9 cellular contexts compared by ENCODE assay signal in genomic region chr10:4825456-4825867, GRCh38. TPM values are rescaled to one million over a fixed set of nuclear protein-coding genes. Genes with fewer than 3 reads are reported as not detected.
DNase-seq lines count a peak whose midpoint lies in the region; ATAC-seq, FAIRE-seq and TF ChIP-seq lines count a peak whose summit lies in the region.
"Had no signal": no experiment of that assay in that cellular context is flagged by ENCODE, and none has a peak within 500 bp of the region (broad histone marks: within the 10 kb centered on the region; RNA-seq: fewer than 3 reads in every experiment).

No MANE protein-coding gene starts in this region.

- TF ChIP-seq CTCF in K562 (IDR thresholded peaks at IDR 0.05 in 2 of 3, conservative IDR thresholded peaks at IDR 0.05 in 1 of 3; ENCODE audit: insufficient read depth in 2 of 3, low read depth in 1 of 3, low read length in 3 of 3) (no peak), testis (IDR thresholded peaks at IDR 0.05) (no peak), GM13977 (IDR thresholded peaks at IDR 0.05; ENCODE audit: extremely low read depth, insufficient read depth, missing control alignments) (no peak)

- intact Hi-C loops in K562 (cut with micrococcal nuclease) (no loop called here), testis (cut with DNase I; ENCODE audit: low total_unique reads) (no loop called here)

- H3K9ac ChIP-seq in K562 (ENCODE audit: insufficient read depth in 1 of 2, low read depth in 2 of 2, low read length in 2 of 2): peak overlapping the region; percentile 72 to 93; a peak in 2 of 4 replicates
- H3K9ac ChIP-seq in mucosa of rectum (ENCODE audit: low read depth in 1 of 2, low read length in 2 of 2): no peak overlapping the region

- peak overlapping the region; percentile 46; the same call in 1 of the 2 replicates for H3K4me3 ChIP-seq in K562
- H3K4me3 ChIP-seq in mucosa of rectum (ENCODE audit: low read length in 2 of 2): peak overlapping the region; percentile 38 to 64
- peak overlapping the region; percentile 63 to 87 for H3K4me3 ChIP-seq in testis

- H3K27ac ChIP-seq in K562 (ENCODE audit: extremely low read depth, low read depth, low read length) (peak overlapping the region; percentile 88), mucosa of rectum (ENCODE audit: low read depth in 2 of 2, low read length in 2 of 2) (peak overlapping the region in 1 of 2 donors; percentile 73), testis (peak overlapping the region; percentile 91 to 94)

- POLR2A ChIA-PET in K562 (lab: Yijun Ruan, JAX): interaction anchor here (0.6 to 3.8 kb wide), 5 partner anchors 23 to 614 kb away, joined by 3 to 14 read pairs (median 4); no protein-coding TSS in a partner anchor

- peak overlapping the region; percentile 83 to 86 for H3K4me3 Mint-ChIP-seq in activated T-cell treated with anti-CD3 and anti-CD28 coated beads, Interleukin-2, amount 50 U/mL, for 72 hours

- 94% methylated on average over 10 of the region's 16 CpGs for WGBS in K562 (ENCODE audit: insufficient coverage, low coverage, missing lambda C conversion rate)
- 77% methylated on average over 16 of the region's 16 CpGs; no CpG with 5 or more reads in 1 of the 2 donors for WGBS in testis, 2 donors

- TF ChIP-seq RAD21 in K562 (CRISPR knock-in tag; conservative IDR thresholded peaks at IDR 0.05 in 1 of 2, IDR thresholded peaks at IDR 0.05 in 1 of 2): no peak

- H3K9me1 ChIP-seq in K562 (ENCODE audit: control insufficient read depth, insufficient read depth, low read length): no peaks in the 10 kb centered on the region

- CTCF ChIA-PET in K562 (lab: Yijun Ruan, JAX; ENCODE audit: low intra/inter-chr PET ratio): interaction anchor here (0.6 kb wide), 2 partner anchors 605 to 1118 kb away, joined by 3 to 4 read pairs; no protein-coding TSS in a partner anchor

- H4K20me1 ChIP-seq in K562 (replicated peaks; ENCODE audit: control insufficient read depth, insufficient read depth, low read length): no peaks in the 10 kb centered on the region

- peaks cover 2% of the 10 kb centered on the region in 2 donors for H3K36me3 Mint-ChIP-seq in activated T-cell treated with anti-CD3 and anti-CD28 coated beads, Interleukin-2, amount 50 U/mL, for 72 hours (ENCODE audit: insufficient read depth in 2 of 2)

- H3K27me3 ChIP-seq in K562 (ENCODE audit: control insufficient read depth in 2 of 2, insufficient read depth in 2 of 2, low read length in 2 of 2) (no peaks in the 10 kb centered on the region), mucosa of rectum (ENCODE audit: control insufficient read depth in 2 of 2, insufficient read depth in 2 of 2, low read length in 2 of 2) (peaks cover 0 to 3% of the 10 kb centered on the region in 2 donors), testis (no peaks in the 10 kb centered on the region)

- no peaks in the 10 kb centered on the region for H3K9me3 Mint-ChIP-seq in activated T-cell treated with anti-CD3 and anti-CD28 coated beads, Interleukin-2, amount 50 U/mL, for 72 hours

- in situ Hi-C loops in K562 (cut with MboI) (loop anchor here (10.0 kb wide), 1 partner anchor 799 kb away; no protein-coding TSS in a partner anchor), GM13977 (cut with MboI; ENCODE audit: low pct_unique_long_range_greater_than_20kb, low sequenced_read_pairs, unreplicated experiment) (loop anchor here (25.0 kb wide), 1 partner anchor 562 kb away; no protein-coding TSS in a partner anchor)

- FAIRE-seq in K562 (lab: Jason Lieb, UNC): no peak
- FAIRE-seq: bronchial epithelial cell had no signal

- ATAC-seq in activated T-cell treated with anti-CD3 and anti-CD28 coated beads, Interleukin-2, amount 50 U/mL, for 72 hours (replicated peaks in 1 of 2): no peak
- ATAC-seq in K562: no peak

- H3K27me3 Mint-ChIP-seq in activated T-cell treated with anti-CD3 and anti-CD28 coated beads, Interleukin-2, amount 50 U/mL, for 72 hours (ENCODE audit: low read depth): peaks cover 5% of the 10 kb centered on the region

- H3K4me1 ChIP-seq in K562 (replicated peaks in 1 of 2; ENCODE audit: control insufficient read depth in 2 of 2, insufficient read depth in 2 of 2, low read length in 2 of 2) (peaks cover 24 to 33% of the 10 kb centered on the region in 2 experiments), mucosa of rectum (ENCODE audit: control insufficient read depth in 2 of 2, insufficient read depth in 2 of 2, low read length in 2 of 2) (no peaks in the 10 kb centered on the region), testis (peaks cover 7% of the 10 kb centered on the region)

- H3K4me1 Mint-ChIP-seq in activated T-cell treated with anti-CD3 and anti-CD28 coated beads, Interleukin-2, amount 50 U/mL, for 72 hours (ENCODE audit: low read depth): peaks cover 17% of the 10 kb centered on the region

- H3K9me3 ChIP-seq in K562 (replicated peaks; ENCODE audit: control insufficient read depth, insufficient read depth, low read depth, low read length) (peaks cover 8% of the 10 kb centered on the region), mucosa of rectum (ENCODE audit: control insufficient read depth in 2 of 2, low read length in 2 of 2) (no peaks in the 10 kb centered on the region), testis (no peaks in the 10 kb centered on the region)

- peaks cover 36% of the 10 kb centered on the region for H3K79me2 ChIP-seq in K562 (ENCODE audit: control insufficient read depth, insufficient read depth, low read length)

- TF ChIP-seq POLR2A in K562 (conservative IDR thresholded peaks at IDR 0.05) (no peak), testis (IDR thresholded peaks at IDR 0.05) (no peak)

- H3K36me3 ChIP-seq in K562 (ENCODE audit: control insufficient read depth, insufficient read depth, low read length) (no peaks in the 10 kb centered on the region; the same call in 2 of the 3 replicates), mucosa of rectum (ENCODE audit: control insufficient read depth in 2 of 2, insufficient read depth in 2 of 2, low read length in 2 of 2) (no peaks in the 10 kb centered on the region), testis (ENCODE audit: low read depth, missing control alignments) (no peaks in the 10 kb centered on the region)

- H3K27ac Mint-ChIP-seq in activated T-cell treated with anti-CD3 and anti-CD28 coated beads, Interleukin-2, amount 50 U/mL, for 72 hours: no peak overlapping the region

- peak overlapping the region; percentile 88 for H2AFZ ChIP-seq in K562 (ENCODE audit: low read depth, low read length)

- BruUV-seq in K562 (replicated peaks; lab: Mats Ljungman, UMichigan): no TSS peak

- no peak for DNase-seq in activated T-cell treated with anti-CD3 and anti-CD28 coated beads, Interleukin-2, amount 50 U/mL, for 72 hours
- DNase-seq in activated T-cell treated with anti-CD3 and anti-CD28 coated beads, Interleukin-2, amount 50 U/mL, for 1 hour: no peak
- DNase-seq in K562 (ENCODE audit: extremely low read depth in 1 of 4, low spot score in 3 of 4) (no peak), testis (no peak), kidney glomerular epithelial cell (lab: John Stamatoyannopoulos, UW) (no peak), cortex of kidney (lab: John Stamatoyannopoulos, UW) (no peak), GM13977 (ENCODE audit: low spot score) (no peak)

- H3K4me2 ChIP-seq in K562 (ENCODE audit: insufficient read depth, low read length): peak overlapping the region; percentile 89

- no peak for TF ChIP-seq EP300 in K562 (IDR thresholded peaks at IDR 0.05; ENCODE audit: low read length)

TF ChIP-seq in K562, 482 proteins besides CTCF, POLR2A, EP300 and RAD21 (continues in another document):
- no peak for TF ChIP-seq ZNF445 (CRISPR knock-in tag; IDR thresholded peaks at IDR 0.05; ENCODE audit: low read depth)

RNA-seq across cellular contexts. Expression of gene AKR1E2, which starts 0.5 kb away (rescaled TPM):
- total RNA-seq in activated T-cell treated with anti-CD3 and anti-CD28 coated beads, Interleukin-2, amount 50 U/mL, for 72 hours: 1 to 10 TPM; 1.7 to 10.0 TPM
- 28.7 and 36.4 TPM in 2 replicates for total RNA-seq in K562 (2011; cell fraction: chromatin; rRNA removed; ENCODE audit: low replicate concordance)
- 18.3 and 20.9 TPM in 2 replicates for total RNA-seq in K562 (2011; cell fraction: nucleolus; rRNA removed)
- 19.0 and 25.1 TPM in 2 replicates for total RNA-seq in K562 (2011; cell fraction: nucleoplasm; rRNA removed)
- total RNA-seq in K562 (2014; rRNA removed): 7.6 and 11.1 TPM in 2 replicates
- 12.1 and 13.9 TPM in 2 replicates for total RNA-seq in K562 (2014; rRNA removed; fragmentation: Illumina TruSeq; extraction: Trizol)
- total RNA-seq in K562 (2015; rRNA removed; fragmentation: Illumina TruSeq; extraction: Trizol): 9.1 and 9.7 TPM in 2 replicates
- total RNA-seq in K562 (2021): 16.6 and 17.1 TPM in 2 replicates
- polyA plus RNA-seq in K562 (2011; rRNA removed): 7.0 and 9.8 TPM in 2 replicates
- polyA plus RNA-seq in K562 (2011; cell fraction: cytosol; rRNA removed): 4.0 and 7.1 TPM in 2 replicates
- 12.8 and 20.9 TPM in 2 replicates for polyA plus RNA-seq in K562 (2011; cell fraction: nucleus; rRNA removed)
- polyA plus RNA-seq in K562 (2012): 9.7 and 16.0 TPM in 2 replicates
- polyA plus RNA-seq in K562 (2014; fragmentation: Illumina TruSeq; extraction: Trizol): 11.6 and 12.2 TPM in 2 replicates
- polyA plus RNA-seq in K562 (2014; fragmentation: Nextera tagmentation; extraction: Ambion mirVana): 1 to 10 TPM; 4.2 to 4.7 TPM
- 10.9 and 12.1 TPM in 2 replicates for polyA plus RNA-seq in K562 (2014; rRNA removed)
- 14.7 and 18.8 TPM in 2 replicates for polyA minus RNA-seq in K562 (2011; rRNA and poly(A)+ RNA removed)
- polyA minus RNA-seq in K562 (2011; cell fraction: cytosol; rRNA and poly(A)+ RNA removed): 4.4 and 5.0 TPM in 2 replicates
- polyA minus RNA-seq in K562 (2011; cell fraction: nucleus; rRNA and poly(A)+ RNA removed): 12.0 and 12.4 TPM in 2 replicates
- 10 to 100 TPM; 37.0 to 53.0 TPM for total RNA-seq in testis
- 79.6 TPM for polyA plus RNA-seq in testis (ENCODE audit: insufficient read depth, low read depth, low replicate concordance)

Comparison
In these comparisons a context has a peak if more than half of its experiments do, and no peak if none do; other contexts are left out.
1. H3K9ac ChIP-seq: peak in K562 (2 of 2); none in mucosa of rectum (0 of 2).
2. Peak in every context shown above with its lines, with median percentiles within 50 percentile points of each other: H3K4me3 ChIP-seq.